In genomic region chr4:118973295-118973694, GRCh38 we compare ENCODE assay signal across 19 cellular contexts.
DNase-seq lines count a peak whose midpoint lies in the region; ATAC-seq and TF ChIP-seq lines count a peak whose summit lies in the region.
"Had no signal": no experiment of that assay in that cellular context is flagged by ENCODE, and none has a peak within 500 bp of the region (broad histone marks: within the 10 kb centered on the region; RNA-seq: fewer than 3 reads in every experiment).

No MANE protein-coding gene starts in this region.

- H4K20me1 ChIP-seq in PC-3 (ENCODE audit: low read length), result no peaks in the 10 kb centered on the region

- no peaks in the 10 kb centered on the region for H3K9me3 Mint-ChIP-seq in activated T-cell treated with anti-CD3 and anti-CD28 coated beads, Interleukin-2, amount 50 U/mL, for 72 hours
- H3K9me3 Mint-ChIP-seq: CD4-positive, alpha-beta T cell; HFFc6 had no signal

- H3K4me2 ChIP-seq in PC-3 (ENCODE audit: low read length), result peak overlapping the region; percentile 24
- H3K4me2 ChIP-seq: PC-9 had no signal

- ATAC-seq in PC-3 (peak; percentile 60), thoracic aorta (ENCODE audit: insufficient number of reproducible peaks, low FRiP score, low read depth) (no peak)
- ATAC-seq in activated T-cell treated with anti-CD3 and anti-CD28 coated beads, Interleukin-2, amount 50 U/mL, for 72 hours (replicated peaks in 1 of 2), result no peak

- DNase-seq in PC-3 (peak; percentile 68), choroid plexus epithelial cell (ENCODE audit: low read depth) (peak; percentile 49), thoracic aorta (ENCODE audit: low spot score) (no peak), NCI-H82 (lab: John Stamatoyannopoulos, UW) (no peak), H7 (no peak), germinal center (ENCODE audit: low spot score) (no peak)
- DNase-seq in activated T-cell treated with anti-CD3 and anti-CD28 coated beads, Interleukin-2, amount 50 U/mL, for 72 hours, result no peak
- DNase-seq: ACHN; CD4-positive, alpha-beta T cell; DMS79 treated with DMSO at 0.1 percent for 48 hours; GDM1; HFFc6; NCI-H2107; NCI-H226; NCI-H526; PC-9 had no signal

- H3K9ac ChIP-seq in PC-3 (ENCODE audit: low read length), result no peak overlapping the region
- H3K9ac ChIP-seq in muscle layer of colon (ENCODE audit: low read length), result no peak overlapping the region

- H3K27me3 ChIP-seq in PC-3 (ENCODE audit: low read length), result no peaks in the 10 kb centered on the region
- H3K27me3 ChIP-seq in muscle layer of colon (ENCODE audit: control insufficient read depth in 1 of 2, insufficient read depth in 2 of 2, low read length in 2 of 2), result no peaks in the 10 kb centered on the region
- no peaks in the 10 kb centered on the region for H3K27me3 ChIP-seq in thoracic aorta (replicated peaks; ENCODE audit: insufficient read depth)
- H3K27me3 ChIP-seq in H7 (ENCODE audit: control insufficient read depth, insufficient read depth, low read length), result no peaks in the 10 kb centered on the region

- H3K4me1 ChIP-seq in PC-3 (ENCODE audit: insufficient read depth, low read length) (peaks cover 27% of the 10 kb centered on the region), muscle layer of colon (ENCODE audit: insufficient read depth, low read length) (peaks cover 69% of the 10 kb centered on the region), thoracic aorta (ENCODE audit: control insufficient read depth in 1 of 2, low read depth in 2 of 2) (peaks cover 37 to 81% of the 10 kb centered on the region in 2 donors)

- CTCF ChIA-PET in PC-3 (lab: Charles Lee), result no interaction called here

- BruUV-seq in PC-3 (replicated peaks; lab: Mats Ljungman, UMichigan), result no TSS peak

- TF ChIP-seq CTCF in PC-3 (conservative IDR thresholded peaks at IDR 0.05; ENCODE audit: low read depth, low read length), result no peak
- no peak for TF ChIP-seq CTCF in choroid plexus epithelial cell (conservative IDR thresholded peaks at IDR 0.05; ENCODE audit: low read depth, low read length)
- no peak for TF ChIP-seq CTCF in thoracic aorta (IDR thresholded peaks at IDR 0.05)

- no peaks in the 10 kb centered on the region for H3K9me3 ChIP-seq in PC-3 (ENCODE audit: low read length)
- no peaks in the 10 kb centered on the region for H3K9me3 ChIP-seq in muscle layer of colon (ENCODE audit: low read length)
- no peaks in the 10 kb centered on the region for H3K9me3 ChIP-seq in thoracic aorta

- H3K36me3 ChIP-seq in PC-3 (ENCODE audit: low read depth, low read length) (no peaks in the 10 kb centered on the region), muscle layer of colon (ENCODE audit: insufficient read depth, low read length) (no peaks in the 10 kb centered on the region), thoracic aorta (no peaks in the 10 kb centered on the region), H7 (replicated peaks; ENCODE audit: control insufficient read depth, insufficient read depth, low read length) (no peaks in the 10 kb centered on the region)

- H2AFZ ChIP-seq in PC-3 (ENCODE audit: low read length), result no peak overlapping the region
- H2AFZ ChIP-seq: PC-9 had no signal

- H3K36me3 Mint-ChIP-seq in activated T-cell treated with anti-CD3 and anti-CD28 coated beads, Interleukin-2, amount 50 U/mL, for 72 hours (ENCODE audit: insufficient read depth in 2 of 2), result no peaks in the 10 kb centered on the region

- H3F3A ChIP-seq in PC-3 (ENCODE audit: low read length, unreplicated experiment), result no peaks in the 10 kb centered on the region

- intact Hi-C loops in PC-3 (cut with micrococcal nuclease), result no loop called here

- no peaks in the 10 kb centered on the region for H3K27me3 Mint-ChIP-seq in activated T-cell treated with anti-CD3 and anti-CD28 coated beads, Interleukin-2, amount 50 U/mL, for 72 hours (ENCODE audit: low read depth)
- H3K27me3 Mint-ChIP-seq: B cell; CD4-positive, alpha-beta T cell had no signal

- H3K4me1 Mint-ChIP-seq in activated T-cell treated with anti-CD3 and anti-CD28 coated beads, Interleukin-2, amount 50 U/mL, for 72 hours (ENCODE audit: low read depth), result peaks cover 2% of the 10 kb centered on the region

- H3K27ac Mint-ChIP-seq in activated T-cell treated with anti-CD3 and anti-CD28 coated beads, Interleukin-2, amount 50 U/mL, for 72 hours, result no peak overlapping the region
- H3K27ac Mint-ChIP-seq: B cell; CD4-positive, alpha-beta T cell; HFFc6 had no signal

- H3K4me3 Mint-ChIP-seq in activated T-cell treated with anti-CD3 and anti-CD28 coated beads, Interleukin-2, amount 50 U/mL, for 72 hours, result no peak overlapping the region
- H3K4me3 Mint-ChIP-seq: B cell; CD4-positive, alpha-beta T cell; HFFc6 had no signal

- H3K27ac ChIP-seq in PC-3 (ENCODE audit: low read length) (peak overlapping the region; percentile 45; the same call in 1 of the 2 replicates), muscle layer of colon (ENCODE audit: low read depth, low read length) (peak overlapping the region; percentile 78), thoracic aorta (peak overlapping the region; percentile 80 to 84)
- H3K27ac ChIP-seq: HL-60, PC-9 had no signal

- POLR2A ChIA-PET in PC-3 (lab: Charles Lee; ENCODE audit: unreplicated experiment), result no interaction called here

- no peaks in the 10 kb centered on the region for H3K9me2 ChIP-seq in PC-3 (replicated peaks; ENCODE audit: low read length)

- H3K79me2 ChIP-seq in PC-3 (ENCODE audit: low read length), result no peaks in the 10 kb centered on the region

- H3K4me3 ChIP-seq in PC-3 (ENCODE audit: low read length) (no peak overlapping the region), choroid plexus epithelial cell (ENCODE audit: low read depth, low read length) (no peak overlapping the region), muscle layer of colon (ENCODE audit: low read depth in 1 of 2, low read length in 2 of 2) (no peak overlapping the region), thoracic aorta (peak overlapping the region; percentile 39), H7 (ENCODE audit: insufficient read depth, low read depth, low read length) (no peak overlapping the region)
- H3K4me3 ChIP-seq: PC-9 had no signal

Comparison
In these comparisons a context has a peak if more than half of its experiments do, and no peak if none do; other contexts are left out.
1. DNase-seq: peak in PC-3 (single experiment) and choroid plexus epithelial cell (single experiment); none in thoracic aorta (single experiment), NCI-H82 (single experiment), H7 (single experiment), activated T-cell treated with anti-CD3 and anti-CD28 coated beads, Interleukin-2, amount 50 U/mL, for 72 hours (0 of 2) and germinal center (single experiment).
2. Peak in every context shown above with its lines, with median percentiles within 50 percentile points of each other: H3K27ac ChIP-seq.